In genomic region chr2:20453087-20453486, GRCh38 we compare ENCODE assay signal across 26 cellular contexts. TPM values are rescaled to one million over a fixed set of nuclear protein-coding genes. Genes with fewer than 3 reads are reported as not detected.
DNase-seq lines count a peak whose midpoint lies in the region; ATAC-seq, FAIRE-seq and TF ChIP-seq lines count a peak whose summit lies in the region.
"Had no signal": no experiment of that assay in that cellular context is flagged by ENCODE, and none has a peak within 500 bp of the region (broad histone marks: within the 10 kb centered on the region; RNA-seq: fewer than 3 reads in every experiment).

No MANE protein-coding gene starts in this region.

- ATAC-seq in SK-N-SH treated with all-trans-retinoic acid at 6 μM for 48 hours (no peak), GM19023 (IDR thresholded peaks at IDR 0.05; ENCODE audit: unreplicated experiment) (no peak)
- ATAC-seq: activated CD4-positive, CD25-positive, alpha-beta regulatory T cell treated with anti-CD3 and anti-CD28 coated beads, Interleukin-2, amount 50 U/mL, for 24 hours; naive thymus-derived CD4-positive, alpha-beta T cell; psoas muscle had no signal

- POLR2A ChIA-PET in SK-N-SH (lab: Yijun Ruan, JAX) (interaction anchor here (1.1 kb wide), 1 partner anchor 149 kb away, joined by 3 read pairs; no protein-coding TSS in a partner anchor), endothelial cell of umbilical vein (lab: Charles Lee) (interaction anchor here (1.3 to 7.6 kb wide), 6 partner anchors 9 to 182 kb away, joined by 3 to 310 read pairs (median 12); no protein-coding TSS in a partner anchor)

- H3K79me2 ChIP-seq in SK-N-SH (ENCODE audit: insufficient read depth) (peaks cover 16% of the 10 kb centered on the region), endothelial cell of umbilical vein (ENCODE audit: control insufficient read depth, insufficient read depth, low read length) (peaks cover 15% of the 10 kb centered on the region)

- BruUV-seq in endothelial cell of umbilical vein (replicated peaks; lab: Mats Ljungman, UMichigan): no TSS peak

- peaks cover 5 to 7% of the 10 kb centered on the region in 2 experiments for H3K36me3 ChIP-seq in SK-N-SH (replicated peaks in 1 of 2; ENCODE audit: control insufficient read depth in 1 of 2, insufficient read depth in 2 of 2, low read length in 1 of 2)
- H3K36me3 ChIP-seq in endothelial cell of umbilical vein (ENCODE audit: control insufficient read depth in 2 of 2, extremely low read depth in 1 of 2, insufficient read depth in 2 of 2, low read length in 2 of 2): peaks cover 0 to 6% of the 10 kb centered on the region in 2 experiments
- H3K36me3 ChIP-seq in tibial nerve: peaks cover 2 to 11% (median 5%) of the 10 kb centered on the region in 3 donors

- H3K4me3 ChIP-seq in SK-N-SH (ENCODE audit: low read depth in 2 of 2, low read length in 1 of 2) (no peak overlapping the region), endothelial cell of umbilical vein (replicated peaks in 1 of 3; ENCODE audit: insufficient read depth in 1 of 3, low read depth in 1 of 3, low read length in 3 of 3) (no peak overlapping the region), tibial nerve (no peak overlapping the region)
- H3K4me3 ChIP-seq: adrenal gland; BLaER1 treated with 17β-estradiol and CSF1 and Interleukin-3, amounts not matched to agents 10 nM and 100 nM; MG63; psoas muscle had no signal

- WGBS in SK-N-SH (ENCODE audit: low lambda C conversion rate): 95% methylated on average over 3 of the region's 3 CpGs
- WGBS in tibial nerve, 2 donors: 95 to 100% methylated on average over 3 of the region's 3 CpGs

- H3K27me3 ChIP-seq in SK-N-SH (ENCODE audit: insufficient read depth) (no peaks in the 10 kb centered on the region), endothelial cell of umbilical vein (ENCODE audit: control insufficient read depth in 2 of 2, insufficient read depth in 2 of 2, low read length in 2 of 2) (no peaks in the 10 kb centered on the region), tibial nerve (no peaks in the 10 kb centered on the region)
- H3K27me3 ChIP-seq: adrenal gland, MG63 had no signal

- H3K9me3 ChIP-seq in SK-N-SH (no peaks in the 10 kb centered on the region), endothelial cell of umbilical vein (replicated peaks; ENCODE audit: control insufficient read depth, insufficient read depth, low read length) (no peaks in the 10 kb centered on the region), tibial nerve (no peaks in the 10 kb centered on the region)
- H3K9me3 ChIP-seq: adrenal gland; BLaER1 treated with 17β-estradiol and CSF1 and Interleukin-3, amounts not matched to agents 10 nM and 100 nM; MG63; psoas muscle had no signal

- no peaks in the 10 kb centered on the region for H3K9me2 ChIP-seq in SK-N-SH

- TF ChIP-seq CTCF in SK-N-SH (IDR thresholded peaks at IDR 0.05) (no peak), endothelial cell of umbilical vein (IDR thresholded peaks at IDR 0.05; ENCODE audit: extremely low read depth in 1 of 2, insufficient read depth in 1 of 2, low read depth in 1 of 2, low read length in 2 of 2) (no peak), tibial nerve (IDR thresholded peaks at IDR 0.05) (no peak)

- CTCF ChIA-PET in SK-N-SH (lab: Yijun Ruan, JAX) (interaction anchor here (0.8 to 10.5 kb wide), 13 partner anchors 12 to 198 kb away, joined by 3 to 188 read pairs (median 4); partner anchors contain the start of gene HS1BP3), endothelial cell of umbilical vein (lab: Charles Lee) (interaction anchor here (0.8 to 5.4 kb wide), 19 partner anchors 9 to 197 kb away, joined by 3 to 86 read pairs (median 7); no protein-coding TSS in a partner anchor)

- TF ChIP-seq EP300 in SK-N-SH (IDR thresholded peaks at IDR 0.05; ENCODE audit: borderline replicate concordance in 1 of 2, low read depth in 1 of 2, low read length in 1 of 2): no peak
- TF ChIP-seq EP300 in tibial nerve (IDR thresholded peaks at IDR 0.05): no peak

- peaks cover 18% of the 10 kb centered on the region for H3F3A ChIP-seq in SK-N-SH (replicated peaks; ENCODE audit: insufficient read depth)

- no peak for DNase-seq in SK-N-SH
- DNase-seq in endothelial cell of umbilical vein (ENCODE audit: low read depth, low spot score): peak; percentile 48
- DNase-seq in posterior vena cava (ENCODE audit: low spot score): peak; percentile 51
- DNase-seq in tibial nerve (ENCODE audit: low spot score in 2 of 2): no peak
- no peak for DNase-seq in GM19238 (ENCODE audit: insufficient read length, low spot score)
- no peak for DNase-seq in NCI-H1417 treated with DMSO at 0.1 percent for 48 hours (lab: John Stamatoyannopoulos, UW)
- DNase-seq: activated CD4-positive, alpha-beta T cell treated with anti-CD3 and anti-CD28 coated beads, Interleukin-2, amount 50 U/mL, for 48 hours; activated CD8-positive, alpha-beta memory T cell treated with anti-CD3 and anti-CD28 coated beads, Interleukin-2, amount 50 U/mL, for 4 hours; activated naive CD4-positive, alpha-beta T cell treated with Interleukin-2 at 50 U/mL for 16 hours; DMS153; naive thymus-derived CD4-positive, alpha-beta T cell; NCI-H1436; NCI-H226; NCI-H526 treated with DMSO at 0.1 percent for 48 hours; psoas muscle; stimulated activated naive CD4-positive, alpha-beta T cell had no signal

- H3K4me1 ChIP-seq in SK-N-SH (ENCODE audit: control insufficient read depth in 1 of 2, insufficient read depth in 2 of 2, low read depth in 1 of 2, low read length in 1 of 2): peaks cover 23 to 37% of the 10 kb centered on the region in 2 experiments
- no peaks in the 10 kb centered on the region for H3K4me1 ChIP-seq in endothelial cell of umbilical vein (ENCODE audit: control insufficient read depth, extremely low read depth, insufficient read depth, low read length)
- peaks cover 0 to 45% (median 19%) of the 10 kb centered on the region in 4 donors for H3K4me1 ChIP-seq in tibial nerve

- intact Hi-C loops in endothelial cell of umbilical vein (cut with micrococcal nuclease): no loop called here
- intact Hi-C loops in posterior vena cava (cut with DNase I): no loop called here

- H3K27ac ChIP-seq in SK-N-SH (ENCODE audit: low read depth in 2 of 2, low read length in 1 of 2) (no peak overlapping the region), endothelial cell of umbilical vein (ENCODE audit: insufficient read depth, low read depth, low read length) (peak overlapping the region; percentile 16), tibial nerve (peak overlapping the region; percentile 95 to 99 (median 98))
- H3K27ac ChIP-seq: 22Rv1; BLaER1 treated with 17β-estradiol and CSF1 and Interleukin-3, amounts not matched to agents 10 nM and 100 nM; HL-60; KMS-11; psoas muscle had no signal

- H3K9ac ChIP-seq in SK-N-SH (no peak overlapping the region), endothelial cell of umbilical vein (replicated peaks; ENCODE audit: extremely low read depth, insufficient read depth, low read length) (no peak overlapping the region)
- H3K9ac ChIP-seq: BLaER1 treated with 17β-estradiol and CSF1 and Interleukin-3, amounts not matched to agents 10 nM and 100 nM; KMS-11 had no signal

- H3K9me1 ChIP-seq in endothelial cell of umbilical vein (replicated peaks; ENCODE audit: control insufficient read depth, extremely low read depth, insufficient read depth, low read length): no peaks in the 10 kb centered on the region

- no peak for FAIRE-seq in endothelial cell of umbilical vein (lab: Jason Lieb, UNC)
- FAIRE-seq: H54 had no signal

- dilution Hi-C loops in endothelial cell of umbilical vein (cut with MboI; ENCODE audit: extremely low pct_ligation_motif_present, low sequenced_read_pairs): no loop called here

- peaks cover 24% of the 10 kb centered on the region for H4K20me1 ChIP-seq in SK-N-SH (ENCODE audit: insufficient read depth)
- H4K20me1 ChIP-seq in endothelial cell of umbilical vein (replicated peaks; ENCODE audit: control insufficient read depth, extremely low read depth, insufficient read depth, low read length): no peaks in the 10 kb centered on the region

- H2AFZ ChIP-seq in SK-N-SH (ENCODE audit: low read depth) (no peak overlapping the region), endothelial cell of umbilical vein (ENCODE audit: low read depth, low read length) (no peak overlapping the region)

- no peak for TF ChIP-seq POLR2A in endothelial cell of umbilical vein (IDR thresholded peaks at IDR 0.05; ENCODE audit: low read depth, low read length)
- TF ChIP-seq POLR2A in tibial nerve (IDR thresholded peaks at IDR 0.05): no peak

- TF ChIP-seq RAD21 in SK-N-SH (IDR thresholded peaks at IDR 0.05; ENCODE audit: low read length): no peak

- H3K4me2 ChIP-seq in SK-N-SH: no peak overlapping the region
- H3K4me2 ChIP-seq in endothelial cell of umbilical vein (ENCODE audit: insufficient read depth, low read length): no peak overlapping the region
- H3K4me2 ChIP-seq: BLaER1 treated with 17β-estradiol and CSF1 and Interleukin-3, amounts not matched to agents 10 nM and 100 nM; KMS-11 had no signal

TF ChIP-seq in SK-N-SH, 30 proteins besides CTCF, POLR2A, EP300 and RAD21 (continues in another document):
- no peak for TF ChIP-seq MEF2A (IDR thresholded peaks at IDR 0.05; ENCODE audit: borderline replicate concordance, low read depth)
- no peak for TF ChIP-seq MAX (IDR thresholded peaks at IDR 0.05; ENCODE audit: low read depth)
- TF ChIP-seq JUND (IDR thresholded peaks at IDR 0.05): no peak

TF ChIP-seq in endothelial cell of umbilical vein, 7 proteins besides CTCF, POLR2A, EP300 and RAD21 (continues in another document):
- TF ChIP-seq MYC (IDR thresholded peaks at IDR 0.05; ENCODE audit: low read depth, low read length): no peak
- no peak for TF ChIP-seq POLR2AphosphoS5 (IDR thresholded peaks at IDR 0.05; ENCODE audit: insufficient read depth, low read depth, low read length)
- TF ChIP-seq GATA2 (IDR thresholded peaks at IDR 0.05; ENCODE audit: insufficient read depth, insufficient read length, low read depth, low read length): no peak
- TF ChIP-seq EZH2 (IDR thresholded peaks at IDR 0.05; ENCODE audit: borderline replicate concordance, low read depth, low read length, severe bottlenecking): no peak
- TF ChIP-seq FOS (IDR thresholded peaks at IDR 0.05; ENCODE audit: borderline replicate concordance, insufficient read depth, low read length): no peak
- TF ChIP-seq JUN (IDR thresholded peaks at IDR 0.05; ENCODE audit: borderline replicate concordance, insufficient read depth, insufficient read length, low read depth): no peak

RNA-seq across cellular contexts. Expression of gene RHOB, which starts 6.2 kb away (rescaled TPM):
- 43.5 and 50.3 TPM in 2 replicates for polyA plus RNA-seq in SK-N-SH (2012; rRNA removed)
- 34.4 and 40.5 TPM in 2 replicates for polyA plus RNA-seq in SK-N-SH (2012; cell fraction: cytosol; rRNA removed)
- 63.2 and 74.9 TPM in 2 replicates for polyA plus RNA-seq in SK-N-SH (2012; cell fraction: nucleus; rRNA removed)
- 830 and 937 TPM in 2 replicates for total RNA-seq in endothelial cell of umbilical vein
- polyA plus RNA-seq in endothelial cell of umbilical vein: 1,101 and 1,250 TPM in 2 replicates
- 523 and 798 TPM in 2 replicates for polyA plus RNA-seq in endothelial cell of umbilical vein (2011; cell fraction: cytosol; rRNA removed)
- polyA plus RNA-seq in endothelial cell of umbilical vein (2011; cell fraction: nucleus; rRNA removed): 517 and 555 TPM in 2 replicates
- 507 and 871 TPM in 2 replicates for polyA plus RNA-seq in endothelial cell of umbilical vein (2012)
- 476 and 592 TPM in 2 replicates for polyA minus RNA-seq in endothelial cell of umbilical vein
- polyA minus RNA-seq in endothelial cell of umbilical vein (2011; cell fraction: cytosol; rRNA and poly(A)+ RNA removed): 265 TPM
- 333 and 638 TPM in 2 replicates for polyA minus RNA-seq in endothelial cell of umbilical vein (2011; cell fraction: nucleus; rRNA and poly(A)+ RNA removed)
- 1,000 to 10,000 TPM in 1 of 2 donors, 100 to 1,000 TPM in 1; 742 to 1,258 TPM for total RNA-seq in posterior vena cava
- 1,000 to 10,000 TPM; 1,356 to 1,875 (median 1,699) TPM for total RNA-seq in tibial nerve

Comparison
In these comparisons a context has a peak if more than half of its experiments do, and no peak if none do; other contexts are left out.
1. DNase-seq: peak in endothelial cell of umbilical vein (single experiment) and posterior vena cava (single experiment); none in SK-N-SH (single experiment), tibial nerve (0 of 2), GM19238 (single experiment) and NCI-H1417 treated with DMSO at 0.1 percent for 48 hours (single experiment).
2. H3K27ac ChIP-seq: peak in endothelial cell of umbilical vein (single experiment) and tibial nerve (4 of 4); none in SK-N-SH (0 of 2).